ENCODE assay signal across 19 cellular contexts in genomic region chr20:54231006-54231405, GRCh38. TPM values are rescaled to one million over a fixed set of nuclear protein-coding genes. Genes with fewer than 3 reads are reported as not detected.
A peak's percentile ranks its signal among the peaks of the same experiment; 100 is the strongest.
DNase-seq lines count a peak whose midpoint lies in the region; TF ChIP-seq lines count a peak whose summit lies in the region.
"Had no signal": no experiment of that assay in that cellular context is flagged by ENCODE, and none has a peak within 500 bp of the region (broad histone marks: within the 10 kb centered on the region; RNA-seq: fewer than 3 reads in every experiment).

No MANE protein-coding gene starts in this region.

- peak; percentile 49 for DNase-seq in AG10803 (ENCODE audit: low read depth)
- DNase-seq in MG63, result peak; percentile 43
- DNase-seq in fibroblast of peridontal ligament (ENCODE audit: extremely low read depth), result peak; percentile 29
- no peak for DNase-seq in osteoblast (ENCODE audit: insufficient read length, low spot score, missing footprints)
- DNase-seq in NAMALWA (ENCODE audit: low spot score), result no peak
- no peak for DNase-seq in DMS114 treated with DMSO at 0.1 percent for 48 hours (lab: John Stamatoyannopoulos, UW; ENCODE audit: unreplicated experiment)
- DNase-seq in activated effector memory CD4-positive, alpha-beta T cell treated with anti-CD3 and anti-CD28 coated beads, Interleukin-2, amount 50 U/mL, for 16 hours, result no peak
- DNase-seq: Calu3; CD4-positive, alpha-beta memory T cell; DMS53; EL; GOT3; NCI-H1694 treated with DMSO at 0.1 percent for 48 hours; NCI-H510A; NCI-H748 treated with DMSO at 0.1 percent for 48 hours; Right ventricle myocardium superior had no signal

- H3K4me1 ChIP-seq in osteoblast (ENCODE audit: insufficient read depth, low read length), result no peaks in the 10 kb centered on the region

- no peaks in the 10 kb centered on the region for H3K27me3 ChIP-seq in MG63
- H3K27me3 ChIP-seq in osteoblast (ENCODE audit: insufficient read depth, low read length), result no peaks in the 10 kb centered on the region
- H3K27me3 ChIP-seq: BLaER1 had no signal

- peak overlapping the region; percentile 63 for H2AFZ ChIP-seq in osteoblast (ENCODE audit: low read length)

- TF ChIP-seq CTCF in AG10803 (conservative IDR thresholded peaks at IDR 0.05; ENCODE audit: low read length) (no peak), osteoblast (IDR thresholded peaks at IDR 0.05; ENCODE audit: extremely low read depth, low read depth, low read length) (no peak)

- H4K20me1 ChIP-seq in osteoblast (ENCODE audit: insufficient read depth, low read length), result no peaks in the 10 kb centered on the region
- H4K20me1 ChIP-seq: BLaER1 had no signal

- H3K4me2 ChIP-seq in osteoblast (ENCODE audit: insufficient read depth, low read length), result no peak overlapping the region
- H3K4me2 ChIP-seq: BLaER1 had no signal

- H3K9me3 ChIP-seq in MG63 (peaks cover 2% of the 10 kb centered on the region; the same call in 1 of the 2 replicates), osteoblast (ENCODE audit: low read depth, low read length) (no peaks in the 10 kb centered on the region)

- H3K27ac ChIP-seq in osteoblast (ENCODE audit: low read depth, low read length), result peak overlapping the region; percentile 10
- H3K27ac ChIP-seq: BLaER1 had no signal

- H3K4me3 ChIP-seq in AG10803 (ENCODE audit: low read length), result no peak overlapping the region
- H3K4me3 ChIP-seq in MG63, result no peak overlapping the region
- no peak overlapping the region for H3K4me3 ChIP-seq in osteoblast (ENCODE audit: insufficient read depth, low read length)
- H3K4me3 ChIP-seq: BLaER1, K562 had no signal

- no peaks in the 10 kb centered on the region for H3K79me2 ChIP-seq in osteoblast (ENCODE audit: insufficient read depth, low read length)

- H3K36me3 ChIP-seq in MG63 (no peaks in the 10 kb centered on the region), osteoblast (ENCODE audit: insufficient read depth, low read length) (no peaks in the 10 kb centered on the region)
- H3K36me3 ChIP-seq: BLaER1 had no signal

RNA-seq across cellular contexts. Expression of gene PFDN4, which starts 23.1 kb away (rescaled TPM):
- 188 and 339 TPM in 2 replicates for total RNA-seq in MG63 (2014; rRNA removed; shearing (Covaris generic); ENCODE audit: low replicate concordance)
- 93.0 and 95.2 TPM in 2 replicates for total RNA-seq in osteoblast

RNA-seq across cellular contexts. Expression of gene CYP24A1, which starts 57.2 kb away (rescaled TPM):
- total RNA-seq in MG63 (2014; rRNA removed; shearing (Covaris generic); ENCODE audit: low replicate concordance), result not detected in 2 replicates
- not detected in 2 replicates for total RNA-seq in osteoblast
- total RNA-seq: K562, OCI-LY7, Right ventricle myocardium superior had no signal

Comparison
In these comparisons a context has a peak if more than half of its experiments do, and no peak if none do; other contexts are left out.
1. DNase-seq: peak in AG10803 (single experiment), MG63 (single experiment) and fibroblast of peridontal ligament (single experiment); none in osteoblast (single experiment), NAMALWA (single experiment), DMS114 treated with DMSO at 0.1 percent for 48 hours (single experiment) and activated effector memory CD4-positive, alpha-beta T cell treated with anti-CD3 and anti-CD28 coated beads, Interleukin-2, amount 50 U/mL, for 16 hours (single experiment).